ENCODE assay signal across 25 cellular contexts in the genomic region with DNA sequence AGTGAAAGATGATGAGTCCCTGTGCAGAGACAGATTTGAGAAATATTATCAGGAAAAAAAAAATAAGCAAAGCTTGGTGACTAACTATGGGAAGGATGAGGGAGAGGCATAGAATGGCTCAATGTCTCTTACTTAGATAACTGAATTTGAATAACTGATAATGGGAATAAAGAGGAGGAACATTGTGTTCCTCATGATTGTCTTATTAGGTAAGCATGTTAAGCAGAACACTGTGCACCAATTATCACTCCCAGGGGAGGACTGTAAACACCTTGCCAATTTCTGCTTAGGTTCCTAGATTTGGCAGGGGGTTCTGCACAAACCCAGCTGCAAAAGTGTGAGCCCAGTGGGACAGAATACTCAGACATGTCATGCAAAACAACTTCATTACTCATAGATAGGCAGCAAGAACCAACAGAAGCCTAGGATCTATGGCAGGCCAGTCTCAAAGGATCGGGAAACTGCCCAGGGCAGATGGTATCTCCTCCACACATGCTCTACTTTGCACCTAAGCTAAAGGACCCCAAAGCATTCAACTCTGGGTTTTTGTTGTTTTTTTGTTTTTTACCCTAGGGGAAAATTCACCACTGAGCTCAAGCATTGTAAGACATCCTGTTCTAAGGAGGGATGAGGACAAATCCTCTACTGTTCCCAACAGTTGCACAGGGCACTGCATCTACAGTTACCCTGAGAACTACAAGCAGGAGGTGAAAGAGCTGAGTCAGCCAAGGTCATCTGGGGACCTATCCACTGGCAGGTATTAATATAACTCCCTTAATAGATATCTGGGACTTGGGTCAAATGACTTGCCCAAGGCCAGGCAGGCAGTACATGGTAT.
"Had no signal": no experiment of that assay in that cellular context is flagged by ENCODE, and none has a peak within 500 bp of the region (broad histone marks: within the 10 kb centered on the region; RNA-seq: fewer than 3 reads in every experiment).

No MANE protein-coding gene starts in this region.

- ATAC-seq: foreskin keratinocyte; heart right ventricle; left colon; lower lobe of right lung; natural killer cell; pancreas; right lobe of liver; stimulated activated naive CD8-positive, alpha-beta T cell treated with anti-CD3 and anti-CD28 coated beads, Interleukin-15, Interleukin-2, amounts not matched to agents 100 U/mL and 50 U/mL, for 24 hours; upper lobe of right lung had no signal

- H3K4me3 ChIP-seq: colonic mucosa, esophagus muscularis mucosa, heart right ventricle, left ventricle myocardium inferior, lower lobe of right lung, pancreas, right lobe of liver, thoracic aorta, transverse colon, upper lobe of right lung, uterus had no signal

- H3K4me3 Mint-ChIP-seq: dendritic cell treated with granulocyte-macrophage colony-stimulating factor and Interleukin-4, amounts not matched to agents 40 ng/mL and 50 ng/mL, for 4 days; natural killer cell; stimulated activated memory B cell treated with anti-CD40 and anti-IgM and Interleukin-4, amounts not matched to agents 10 μg/mL and 1 μg/mL and 100 μg/mL, for 72 hours had no signal

- H3K4me1 Mint-ChIP-seq: natural killer cell; stimulated activated memory B cell treated with anti-CD40 and anti-IgM and Interleukin-4, amounts not matched to agents 10 μg/mL and 1 μg/mL and 100 μg/mL, for 72 hours had no signal

- H3K27me3 ChIP-seq: colonic mucosa, esophagus muscularis mucosa, foreskin keratinocyte, heart right ventricle, pancreas, right lobe of liver, transverse colon, upper lobe of right lung, uterus had no signal

- H3K4me1 ChIP-seq: colonic mucosa, esophagus muscularis mucosa, foreskin keratinocyte, heart right ventricle, left ventricle myocardium inferior, lower lobe of right lung, pancreas, right lobe of liver, transverse colon, upper lobe of right lung, uterus had no signal

- DNase-seq: colonic mucosa; effector memory CD4-positive, alpha-beta T cell; foreskin keratinocyte; glutamatergic neuron; heart right ventricle; hippocampal formation; kidney glomerular epithelial cell; left colon; left ventricle myocardium inferior; lower lobe of right lung; natural killer cell; occipital lobe; pancreas; right lobe of liver; stimulated activated CD4-positive, alpha-beta T cell treated with anti-CD3 and anti-CD28 coated beads, Interleukin-2, amount 100 ng/mL, for 24 hours; stimulated activated CD4-positive, alpha-beta T cell treated with anti-CD3 and anti-CD28 coated beads, Interleukin-4, amount 100 ng/mL, for 4 hours; stimulated activated naive CD8-positive, alpha-beta T cell treated with anti-CD3 and anti-CD28 coated beads, Interleukin-15, Interleukin-2, amounts not matched to agents 100 U/mL and 50 U/mL, for 24 hours; substantia nigra; transverse colon; upper lobe of right lung; uterus had no signal

- H3K36me3 ChIP-seq: colonic mucosa, esophagus muscularis mucosa, heart right ventricle, left ventricle myocardium inferior, lower lobe of right lung, pancreas, right lobe of liver, thoracic aorta, transverse colon, upper lobe of right lung, uterus had no signal

- H3K9me3 ChIP-seq: colonic mucosa, lower lobe of right lung, pancreas, right lobe of liver, thoracic aorta, transverse colon, upper lobe of right lung, uterus had no signal

- H3K27me3 Mint-ChIP-seq: dendritic cell treated with granulocyte-macrophage colony-stimulating factor and Interleukin-4, amounts not matched to agents 40 ng/mL and 50 ng/mL, for 4 days; stimulated activated memory B cell treated with anti-CD40 and anti-IgM and Interleukin-4, amounts not matched to agents 10 μg/mL and 1 μg/mL and 100 μg/mL, for 72 hours had no signal

- H3K27ac Mint-ChIP-seq: dendritic cell treated with granulocyte-macrophage colony-stimulating factor and Interleukin-4, amounts not matched to agents 40 ng/mL and 50 ng/mL, for 4 days; natural killer cell; stimulated activated memory B cell treated with anti-CD40 and anti-IgM and Interleukin-4, amounts not matched to agents 10 μg/mL and 1 μg/mL and 100 μg/mL, for 72 hours had no signal

- H3K36me3 Mint-ChIP-seq: stimulated activated memory B cell treated with anti-CD40 and anti-IgM and Interleukin-4, amounts not matched to agents 10 μg/mL and 1 μg/mL and 100 μg/mL, for 72 hours had no signal

- H3K27ac ChIP-seq: colonic mucosa, esophagus muscularis mucosa, foreskin keratinocyte, heart right ventricle, left ventricle myocardium inferior, lower lobe of right lung, pancreas, right lobe of liver, thoracic aorta, transverse colon, upper lobe of right lung, uterus had no signal
